Comparison of ENCODE assay signal across 8 cellular contexts in the genomic region with DNA sequence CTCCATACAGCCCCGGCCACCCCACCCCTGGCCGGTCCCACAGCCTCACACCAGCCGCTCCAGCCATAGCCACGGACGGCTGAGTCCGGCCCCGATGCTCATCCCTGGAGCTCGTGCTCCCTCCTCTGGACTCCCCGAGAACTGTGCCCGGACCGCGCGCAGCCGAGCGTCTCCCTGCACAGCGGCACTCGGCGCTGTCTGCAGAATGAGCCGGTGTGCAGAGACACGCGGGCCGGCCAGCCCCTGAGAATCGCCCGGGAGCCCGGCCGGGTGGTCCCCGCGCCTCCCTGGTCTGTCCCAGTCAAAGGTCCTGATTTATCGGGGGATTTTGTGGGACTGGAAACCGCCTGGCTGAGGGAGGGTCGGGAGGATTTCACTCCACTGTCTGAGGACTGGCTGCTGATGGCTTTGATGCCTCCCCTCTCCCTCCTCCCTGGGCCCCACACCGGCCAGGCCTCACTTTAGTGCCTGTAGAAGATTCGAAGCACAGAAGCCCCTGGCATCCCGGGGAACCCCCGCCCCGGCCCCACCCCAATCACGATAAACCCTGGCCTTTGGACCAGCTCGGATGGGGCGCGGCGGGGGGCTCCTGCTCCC.
DNase-seq lines count a peak whose midpoint lies in the region; ATAC-seq and TF ChIP-seq lines count a peak whose summit lies in the region.

No MANE protein-coding gene starts in this region.

- WGBS in testis, 2 donors: 0 to 9% methylated on average over 3 to 37 of the region's 41 CpGs

- H3K4me2 ChIP-seq in OCI-LY7 (ENCODE audit: low read length) (peak overlapping the region; percentile 54), osteoblast (ENCODE audit: insufficient read depth, low read length) (no peak overlapping the region)

- TF ChIP-seq CTCF in OCI-LY7 (conservative IDR thresholded peaks at IDR 0.05; ENCODE audit: low read length) (peak; percentile 76), fibroblast of villous mesenchyme (IDR thresholded peaks at IDR 0.05; ENCODE audit: insufficient read depth, low read depth, low read length) (peak; percentile 53), osteoblast (IDR thresholded peaks at IDR 0.05; ENCODE audit: extremely low read depth, low read depth, low read length) (peak; percentile 44), testis (IDR thresholded peaks at IDR 0.05) (peak; percentile 28 to 66 (median 48))

- H3K36me3 ChIP-seq in OCI-LY7 (ENCODE audit: insufficient read depth, low read length) (no peaks in the 10 kb centered on the region), osteoblast (ENCODE audit: insufficient read depth, low read length) (no peaks in the 10 kb centered on the region), testis (ENCODE audit: low read depth, missing control alignments) (no peaks in the 10 kb centered on the region)

- H3K27me3 ChIP-seq in osteoblast (ENCODE audit: insufficient read depth, low read length) (peaks cover 6% of the 10 kb centered on the region), testis (no peaks in the 10 kb centered on the region)

- H3K27me3 Mint-ChIP-seq in activated T-cell treated with anti-CD3 and anti-CD28 coated beads, Interleukin-2, amount 50 U/mL, for 72 hours (ENCODE audit: low read depth): peaks cover 27% of the 10 kb centered on the region

- peaks cover 16% of the 10 kb centered on the region for H3K4me1 Mint-ChIP-seq in activated T-cell treated with anti-CD3 and anti-CD28 coated beads, Interleukin-2, amount 50 U/mL, for 72 hours (ENCODE audit: low read depth)

- POLR2A ChIA-PET in OCI-LY7 (lab: Charles Lee): no interaction called here

- BruUV-seq in OCI-LY7 (replicated peaks; lab: Mats Ljungman, UMichigan): no TSS peak

- H3K9me2 ChIP-seq in OCI-LY7 (ENCODE audit: insufficient read depth, low read length): no peaks in the 10 kb centered on the region

- ATAC-seq in HG02798 (IDR thresholded peaks at IDR 0.05; ENCODE audit: poor library complexity, unreplicated experiment) (peak; percentile 58), GM21526 (IDR thresholded peaks at IDR 0.05; ENCODE audit: low FRiP score, unreplicated experiment) (no peak)
- ATAC-seq in activated T-cell treated with anti-CD3 and anti-CD28 coated beads, Interleukin-2, amount 50 U/mL, for 72 hours (replicated peaks in 1 of 2): peak; percentile 95

- no peaks in the 10 kb centered on the region for H3K9me3 ChIP-seq in OCI-LY7 (ENCODE audit: low read length)
- no peaks in the 10 kb centered on the region for H3K9me3 ChIP-seq in osteoblast (ENCODE audit: low read depth, low read length)
- no peaks in the 10 kb centered on the region for H3K9me3 ChIP-seq in testis

- H2AFZ ChIP-seq in OCI-LY7 (ENCODE audit: low read length) (peak overlapping the region; percentile 76; the same call in 1 of the 2 replicates), osteoblast (ENCODE audit: low read length) (no peak overlapping the region)

- peak overlapping the region; percentile 57 for H3K4me3 ChIP-seq in OCI-LY7 (ENCODE audit: low read depth, low read length, poor library complexity, severe bottlenecking)
- no peak overlapping the region for H3K4me3 ChIP-seq in fibroblast of villous mesenchyme (ENCODE audit: low read depth, low read length)
- H3K4me3 ChIP-seq in osteoblast (ENCODE audit: insufficient read depth, low read length): no peak overlapping the region
- peak overlapping the region; percentile 19 to 27 for H3K4me3 ChIP-seq in testis

- no peak for TF ChIP-seq POLR2A in testis (IDR thresholded peaks at IDR 0.05)

- intact Hi-C loops in OCI-LY7 (cut with micrococcal nuclease; ENCODE audit: unreplicated experiment) (loop anchor here (2.0 to 10.0 kb wide), 2 partner anchors 420 to 678 kb away; no protein-coding TSS in a partner anchor), testis (cut with DNase I; ENCODE audit: low total_unique reads) (no loop called here)

- CTCF ChIA-PET in OCI-LY7 (lab: Charles Lee; ENCODE audit: unreplicated experiment): no interaction called here

- no peaks in the 10 kb centered on the region for H3K36me3 Mint-ChIP-seq in activated T-cell treated with anti-CD3 and anti-CD28 coated beads, Interleukin-2, amount 50 U/mL, for 72 hours (ENCODE audit: insufficient read depth in 2 of 2)

- H3K27ac Mint-ChIP-seq in activated T-cell treated with anti-CD3 and anti-CD28 coated beads, Interleukin-2, amount 50 U/mL, for 72 hours: no peak overlapping the region

- no peaks in the 10 kb centered on the region for H3K79me2 ChIP-seq in OCI-LY7 (ENCODE audit: insufficient read depth, low read depth, low read length)
- no peaks in the 10 kb centered on the region for H3K79me2 ChIP-seq in osteoblast (ENCODE audit: insufficient read depth, low read length)

- H3K9me3 Mint-ChIP-seq in activated T-cell treated with anti-CD3 and anti-CD28 coated beads, Interleukin-2, amount 50 U/mL, for 72 hours: no peaks in the 10 kb centered on the region

- H3K27ac ChIP-seq in OCI-LY7 (ENCODE audit: low read depth, low read length, poor library complexity, severe bottlenecking) (no peak overlapping the region), osteoblast (ENCODE audit: low read depth, low read length) (no peak overlapping the region), testis (no peak overlapping the region)

- peaks cover 17% of the 10 kb centered on the region for H3K4me1 ChIP-seq in OCI-LY7 (ENCODE audit: insufficient read depth, low read length, poor library complexity, severe bottlenecking)
- H3K4me1 ChIP-seq in osteoblast (ENCODE audit: insufficient read depth, low read length): no peaks in the 10 kb centered on the region
- no peaks in the 10 kb centered on the region for H3K4me1 ChIP-seq in testis

- H4K20me1 ChIP-seq in OCI-LY7 (ENCODE audit: insufficient read depth, low read length): no peaks in the 10 kb centered on the region
- no peaks in the 10 kb centered on the region for H4K20me1 ChIP-seq in osteoblast (ENCODE audit: insufficient read depth, low read length)

- peak; percentile 60 for DNase-seq in COR-L47 (lab: John Stamatoyannopoulos, UW)
- DNase-seq in OCI-LY7 (ENCODE audit: low spot score): peak; percentile 70
- peak; percentile 82 to 83 for DNase-seq in activated T-cell treated with anti-CD3 and anti-CD28 coated beads, Interleukin-2, amount 50 U/mL, for 72 hours
- peak; percentile 27 for DNase-seq in fibroblast of villous mesenchyme (ENCODE audit: low read depth)
- DNase-seq in osteoblast (ENCODE audit: insufficient read length, low spot score, missing footprints): peak; percentile 97
- peak; percentile 79 for DNase-seq in testis

- peak overlapping the region; percentile 66 to 95 for H3K4me3 Mint-ChIP-seq in activated T-cell treated with anti-CD3 and anti-CD28 coated beads, Interleukin-2, amount 50 U/mL, for 72 hours

Comparison
In these comparisons a context has a peak if more than half of its experiments do, and no peak if none do; other contexts are left out.
1. DNase-seq: peak in every context shown above with its lines; median percentile 97 in osteoblast; 82 in activated T-cell treated with anti-CD3 and anti-CD28 coated beads, Interleukin-2, amount 50 U/mL, for 72 hours; 79 in testis; 70 in OCI-LY7; 60 in COR-L47; 27 in fibroblast of villous mesenchyme.
2. H3K4me3 ChIP-seq: peak in OCI-LY7 (single experiment) and testis (2 of 2); none in fibroblast of villous mesenchyme (single experiment) and osteoblast (single experiment).
3. Peak in every context shown above with its lines, with median percentiles within 50 percentile points of each other: CTCF ChIP-seq.